17 cellular contexts compared by ENCODE assay signal in the genomic region with DNA sequence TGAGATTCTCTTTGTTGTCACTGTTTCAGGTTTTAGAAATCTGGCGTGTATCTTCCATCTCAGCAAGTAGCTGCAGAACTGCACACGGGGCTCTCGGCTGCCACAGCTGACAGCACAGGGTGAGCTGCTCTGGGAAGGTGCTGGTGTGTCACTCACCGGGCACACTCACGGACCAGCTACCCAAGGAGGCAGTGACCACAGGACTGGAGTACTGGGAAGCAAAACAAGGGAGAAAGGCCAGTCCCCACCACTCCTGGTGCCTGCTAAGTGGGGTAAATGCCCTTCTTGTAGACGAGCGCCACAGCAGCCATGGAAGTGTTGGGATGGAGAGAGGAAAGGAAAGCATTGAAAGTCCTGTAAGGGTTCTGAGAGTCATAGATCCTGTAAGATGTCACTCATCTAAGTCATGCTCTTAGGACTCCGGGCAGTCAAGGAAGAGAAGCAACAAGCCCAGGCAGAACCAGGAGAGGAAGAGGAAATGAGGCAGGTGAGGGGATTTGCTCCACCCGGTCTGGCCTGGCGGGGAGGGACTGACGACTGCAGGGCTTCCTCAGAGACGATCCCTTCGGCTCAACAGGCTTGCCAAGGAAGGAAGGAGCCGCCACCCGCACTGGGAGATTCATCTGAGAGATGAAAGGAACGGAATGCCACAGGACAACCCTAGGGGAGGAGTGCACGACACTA. TPM values are rescaled to one million over a fixed set of nuclear protein-coding genes. Genes with fewer than 3 reads are reported as not detected.
A peak's percentile ranks its signal among the peaks of the same experiment; 100 is the strongest.
DNase-seq lines count a peak whose midpoint lies in the region; ATAC-seq and TF ChIP-seq lines count a peak whose summit lies in the region.
"Had no signal": no experiment of that assay in that cellular context is flagged by ENCODE, and none has a peak within 500 bp of the region (broad histone marks: within the 10 kb centered on the region; RNA-seq: fewer than 3 reads in every experiment).

No MANE protein-coding gene starts in this region.

- CTCF ChIA-PET in PC-9 (lab: Charles Lee) (interaction anchor here (0.6 kb wide), 1 partner anchor 652 kb away, joined by 3 read pairs; no protein-coding TSS in a partner anchor), Caco-2 (lab: Charles Lee) (no interaction called here)

- no peaks in the 10 kb centered on the region for H3K9me2 ChIP-seq in PC-9 (ENCODE audit: insufficient read depth)

- peak overlapping the region; percentile 93 for H3K27ac ChIP-seq in PC-9
- H3K27ac ChIP-seq: suprapubic skin had no signal

- H3F3A ChIP-seq in PC-9 (ENCODE audit: insufficient read depth, low read depth): peaks cover 44% of the 10 kb centered on the region

- H3K27me3 ChIP-seq in PC-9 (ENCODE audit: insufficient read depth, low read depth): no peaks in the 10 kb centered on the region
- no peaks in the 10 kb centered on the region for H3K27me3 ChIP-seq in Caco-2 (replicated peaks; ENCODE audit: control insufficient read depth, insufficient read depth, low read length)
- H3K27me3 ChIP-seq: adrenal gland, suprapubic skin had no signal

- H3K27me3 Mint-ChIP-seq in dendritic cell treated with granulocyte-macrophage colony-stimulating factor and Interleukin-4, amounts not matched to agents 40 ng/mL and 50 ng/mL, for 4 days: no peaks in the 10 kb centered on the region
- no peaks in the 10 kb centered on the region for H3K27me3 Mint-ChIP-seq in Caco-2 (ENCODE audit: insufficient read depth, unreplicated experiment)

- H3K4me1 ChIP-seq in PC-9 (replicated peaks; ENCODE audit: insufficient read depth): peaks cover 45% of the 10 kb centered on the region
- peaks cover 7% of the 10 kb centered on the region for H3K4me1 ChIP-seq in mucosa of descending colon (ENCODE audit: low read depth)
- peaks cover 20% of the 10 kb centered on the region for H3K4me1 ChIP-seq in Caco-2

- H3K4me3 ChIP-seq in PC-9: peak overlapping the region; percentile 39; the same call in 1 of the 2 replicates
- no peak overlapping the region for H3K4me3 ChIP-seq in mucosa of descending colon
- no peak overlapping the region for H3K4me3 ChIP-seq in Caco-2 (ENCODE audit: low read depth, low read length)
- H3K4me3 ChIP-seq: suprapubic skin had no signal

- H3K9me3 ChIP-seq in PC-9 (ENCODE audit: insufficient read depth, low read depth) (no peaks in the 10 kb centered on the region; the same call in 1 of the 2 replicates), mucosa of descending colon (no peaks in the 10 kb centered on the region), Caco-2 (no peaks in the 10 kb centered on the region)
- H3K9me3 ChIP-seq: adrenal gland, suprapubic skin had no signal

- no peaks in the 10 kb centered on the region for H3K36me3 Mint-ChIP-seq in dendritic cell treated with granulocyte-macrophage colony-stimulating factor and Interleukin-4, amounts not matched to agents 40 ng/mL and 50 ng/mL, for 4 days (ENCODE audit: low read depth)
- H3K36me3 Mint-ChIP-seq in Caco-2 (ENCODE audit: insufficient read depth, unreplicated experiment): no peaks in the 10 kb centered on the region

- no peaks in the 10 kb centered on the region for H3K79me2 ChIP-seq in PC-9 (ENCODE audit: low read depth)

- BruUV-seq in PC-9 (replicated peaks; lab: Mats Ljungman, UMichigan) (no TSS peak), Caco-2 (replicated peaks; lab: Mats Ljungman, UMichigan) (no TSS peak)

- ATAC-seq in mucosa of descending colon: peak; percentile 26
- ATAC-seq: left cardiac atrium had no signal

- peak; percentile 11 for DNase-seq in ELR (ENCODE audit: low read depth)
- DNase-seq in PC-9: peak in 1 of 2 experiments; percentile 30
- DNase-seq in mucosa of descending colon: no peak
- DNase-seq in Caco-2: no peak
- DNase-seq in activated T-cell treated with anti-CD3 and anti-CD28 coated beads, Interleukin-2, amount 50 U/mL, for 1 hour: no peak
- no peak for DNase-seq in SW 1271 (lab: John Stamatoyannopoulos, UW)
- no peak for DNase-seq in hippocampal formation (lab: John Stamatoyannopoulos, UW)
- DNase-seq: activated CD4-positive, CD25-positive, alpha-beta regulatory T cell treated with anti-CD3 and anti-CD28 coated beads, Interleukin-2, amount 50 U/mL, for 72 hours; activated effector memory CD4-positive, alpha-beta T cell treated with Interleukin-2 at 50 U/mL for 16 hours; DMS53; left cardiac atrium; NCI-H1436; NCI-H2171 treated with DMSO at 0.1 percent for 48 hours; NCI-H748 treated with DMSO at 0.1 percent for 48 hours had no signal

- POLR2A ChIA-PET in PC-9 (lab: Charles Lee; ENCODE audit: unreplicated experiment): no interaction called here
- POLR2A ChIA-PET in Caco-2 (lab: Charles Lee): no interaction called here

- H4K20me1 ChIP-seq in PC-9 (ENCODE audit: insufficient read depth): no peaks in the 10 kb centered on the region

- H3K27ac Mint-ChIP-seq in dendritic cell treated with granulocyte-macrophage colony-stimulating factor and Interleukin-4, amounts not matched to agents 40 ng/mL and 50 ng/mL, for 4 days: peak overlapping the region; percentile 0
- no peak overlapping the region for H3K27ac Mint-ChIP-seq in Caco-2 (ENCODE audit: unreplicated experiment)

- H3K9me3 Mint-ChIP-seq in dendritic cell treated with granulocyte-macrophage colony-stimulating factor and Interleukin-4, amounts not matched to agents 40 ng/mL and 50 ng/mL, for 4 days: no peaks in the 10 kb centered on the region
- no peaks in the 10 kb centered on the region for H3K9me3 Mint-ChIP-seq in Caco-2 (ENCODE audit: unreplicated experiment)

- peaks cover 6% of the 10 kb centered on the region for H3K4me1 Mint-ChIP-seq in dendritic cell treated with granulocyte-macrophage colony-stimulating factor and Interleukin-4, amounts not matched to agents 40 ng/mL and 50 ng/mL, for 4 days (ENCODE audit: low read depth)
- H3K4me1 Mint-ChIP-seq in Caco-2 (ENCODE audit: low read depth, unreplicated experiment): peaks cover 13% of the 10 kb centered on the region

- peak overlapping the region; percentile 69 for H2AFZ ChIP-seq in PC-9

- H3K36me3 ChIP-seq in PC-9 (ENCODE audit: low read depth): no peaks in the 10 kb centered on the region
- no peaks in the 10 kb centered on the region for H3K36me3 ChIP-seq in mucosa of descending colon (ENCODE audit: low read depth)
- H3K36me3 ChIP-seq in Caco-2 (ENCODE audit: control insufficient read depth, insufficient read depth, low read length): no peaks in the 10 kb centered on the region
- H3K36me3 ChIP-seq: adrenal gland, suprapubic skin had no signal

- TF ChIP-seq CTCF in PC-9 (conservative IDR thresholded peaks at IDR 0.05) (no peak), mucosa of descending colon (IDR thresholded peaks at IDR 0.05) (no peak), Caco-2 (IDR thresholded peaks at IDR 0.05; ENCODE audit: insufficient read depth in 1 of 2, low read depth in 1 of 2, low read length in 1 of 2, severe bottlenecking in 1 of 2, unreplicated experiment in 1 of 2) (no peak)

- intact Hi-C loops in PC-9 (cut with micrococcal nuclease; ENCODE audit: unreplicated experiment) (loop anchor here (2.0 kb wide), 1 partner anchor 61 kb away; no protein-coding TSS in a partner anchor), mucosa of descending colon (cut with DNase I, micrococcal nuclease) (no loop called here), Caco-2 (cut with micrococcal nuclease; ENCODE audit: unreplicated experiment) (no loop called here)
- intact Hi-C loops in dendritic cell treated with granulocyte-macrophage colony-stimulating factor and Interleukin-4, amounts not matched to agents 40 ng/mL and 50 ng/mL, for 4 days (cut with micrococcal nuclease): no loop called here

- no peak overlapping the region for H3K4me3 Mint-ChIP-seq in dendritic cell treated with granulocyte-macrophage colony-stimulating factor and Interleukin-4, amounts not matched to agents 40 ng/mL and 50 ng/mL, for 4 days
- no peak overlapping the region for H3K4me3 Mint-ChIP-seq in Caco-2 (ENCODE audit: unreplicated experiment)

- H3K4me2 ChIP-seq in PC-9: peak overlapping the region; percentile 71

RNA-seq across cellular contexts. Expression of a gene that starts 48.1 kb away (rescaled TPM):
- total RNA-seq in PC-9 (2021): 1.4 and 2.6 TPM in 2 replicates
- total RNA-seq in mucosa of descending colon: 10 to 100 TPM; 10.5 to 30.7 (median 23.4) TPM
- 10.4 and 11.4 TPM in 2 replicates for total RNA-seq in Caco-2 (2022)
